In genomic region chr22:47918276-47918928, GRCh38 we compare ENCODE assay signal across 10 cellular contexts.
DNase-seq lines count a peak whose midpoint lies in the region; ATAC-seq and TF ChIP-seq lines count a peak whose summit lies in the region.
"Had no signal": no experiment of that assay in that cellular context is flagged by ENCODE, and none has a peak within 500 bp of the region (broad histone marks: within the 10 kb centered on the region; RNA-seq: fewer than 3 reads in every experiment).

No MANE protein-coding gene starts in this region.

- no peak for TF ChIP-seq CTCF in suprapubic skin (IDR thresholded peaks at IDR 0.05)

- no peak overlapping the region for H3K27ac Mint-ChIP-seq in activated naive CD4-positive, alpha-beta T cell treated with anti-CD3 and anti-CD28 coated beads, Interleukin-2, amount 10 ng/mL, durations not matched to agents 7 days and 5 days
- H3K27ac Mint-ChIP-seq: activated CD8-positive, alpha-beta T cell treated with anti-CD3 and anti-CD28 coated beads, Interleukin-2, amount 10 ng/mL, durations not matched to agents 7 days and 5 days had no signal

- no peaks in the 10 kb centered on the region for H3K36me3 Mint-ChIP-seq in activated naive CD4-positive, alpha-beta T cell treated with anti-CD3 and anti-CD28 coated beads, Interleukin-2, amount 10 ng/mL, durations not matched to agents 7 days and 5 days

- H3K4me3 ChIP-seq in suprapubic skin: no peak overlapping the region

- H3K27ac ChIP-seq in suprapubic skin: no peak overlapping the region

- WGBS in suprapubic skin: 46% methylated on average over 11 of the region's 15 CpGs

- H3K4me1 ChIP-seq in suprapubic skin: no peaks in the 10 kb centered on the region

- peaks cover 22% of the 10 kb centered on the region for H3K4me1 Mint-ChIP-seq in activated naive CD4-positive, alpha-beta T cell treated with anti-CD3 and anti-CD28 coated beads, Interleukin-2, amount 10 ng/mL, durations not matched to agents 7 days and 5 days

- H3K36me3 ChIP-seq in suprapubic skin: no peaks in the 10 kb centered on the region

- CTCF ChIA-PET in activated naive CD4-positive, alpha-beta T cell treated with anti-CD3 and anti-CD28 coated beads, Interleukin-2, amount 10 ng/mL, durations not matched to agents 7 days and 5 days (lab: Charles Lee): no interaction called here

- no peaks in the 10 kb centered on the region for H3K27me3 ChIP-seq in suprapubic skin

- H3K9me3 ChIP-seq in suprapubic skin: peaks cover 4% of the 10 kb centered on the region

- no peak for TF ChIP-seq EP300 in suprapubic skin (IDR thresholded peaks at IDR 0.05)

- no peak for ATAC-seq in HG03565 (IDR thresholded peaks at IDR 0.05; ENCODE audit: unreplicated experiment)
- no peak for ATAC-seq in HG02678 (IDR thresholded peaks at IDR 0.05; ENCODE audit: unreplicated experiment)
- ATAC-seq: activated CD8-positive, alpha-beta T cell treated with anti-CD3 and anti-CD28 coated beads, Interleukin-2, amount 10 ng/mL, durations not matched to agents 7 days and 5 days had no signal

- TF ChIP-seq POLR2A in suprapubic skin (IDR thresholded peaks at IDR 0.05): no peak

- peaks cover 2% of the 10 kb centered on the region for H3K9me3 Mint-ChIP-seq in activated naive CD4-positive, alpha-beta T cell treated with anti-CD3 and anti-CD28 coated beads, Interleukin-2, amount 10 ng/mL, durations not matched to agents 7 days and 5 days

- H3K27me3 Mint-ChIP-seq in activated naive CD4-positive, alpha-beta T cell treated with anti-CD3 and anti-CD28 coated beads, Interleukin-2, amount 10 ng/mL, durations not matched to agents 7 days and 5 days: peaks cover 6% of the 10 kb centered on the region

- H3K4me3 Mint-ChIP-seq in activated naive CD4-positive, alpha-beta T cell treated with anti-CD3 and anti-CD28 coated beads, Interleukin-2, amount 10 ng/mL, durations not matched to agents 7 days and 5 days: no peak overlapping the region
- H3K4me3 Mint-ChIP-seq: activated CD8-positive, alpha-beta T cell treated with anti-CD3 and anti-CD28 coated beads, Interleukin-2, amount 10 ng/mL, durations not matched to agents 7 days and 5 days had no signal

- DNase-seq in NK-92 treated with Interleukin-12 subunit alpha and Interleukin-12 subunit beta, amount 100 ng/mL, for 24 hours (lab: John Stamatoyannopoulos, UW): peak; percentile 61
- DNase-seq in NK-92 (lab: John Stamatoyannopoulos, UW; ENCODE audit: unreplicated experiment) (no peak), NCI-H2171 treated with DMSO at 0.1 percent for 48 hours (lab: John Stamatoyannopoulos, UW) (peak; percentile 75), suprapubic skin (ENCODE audit: low spot score in 2 of 2) (no peak)
- DNase-seq in activated naive CD4-positive, alpha-beta T cell treated with anti-CD3 and anti-CD28 coated beads, Interleukin-2, amount 10 ng/mL, durations not matched to agents 7 days and 5 days: peak; percentile 60
- DNase-seq in stimulated activated CD8-positive, alpha-beta memory T cell treated with anti-CD3 and anti-CD28 coated beads, Interleukin-12 subunit alpha, Interleukin-12 subunit beta, amount 100 ng/mL, for 1 hour (ENCODE audit: low read depth): peak; percentile 1
- DNase-seq: activated CD8-positive, alpha-beta T cell treated with anti-CD3 and anti-CD28 coated beads, Interleukin-2, amount 10 ng/mL, durations not matched to agents 7 days and 5 days; EL had no signal

Comparison
In these comparisons a context has a peak if more than half of its experiments do, and no peak if none do; other contexts are left out.
1. DNase-seq: peak in NK-92 treated with Interleukin-12 subunit alpha and Interleukin-12 subunit beta, amount 100 ng/mL, for 24 hours (single experiment), NCI-H2171 treated with DMSO at 0.1 percent for 48 hours (single experiment), activated naive CD4-positive, alpha-beta T cell treated with anti-CD3 and anti-CD28 coated beads, Interleukin-2, amount 10 ng/mL, durations not matched to agents 7 days and 5 days (single experiment) and stimulated activated CD8-positive, alpha-beta memory T cell treated with anti-CD3 and anti-CD28 coated beads, Interleukin-12 subunit alpha, Interleukin-12 subunit beta, amount 100 ng/mL, for 1 hour (single experiment); none in NK-92 (single experiment) and suprapubic skin (0 of 2).